In the genomic region with DNA sequence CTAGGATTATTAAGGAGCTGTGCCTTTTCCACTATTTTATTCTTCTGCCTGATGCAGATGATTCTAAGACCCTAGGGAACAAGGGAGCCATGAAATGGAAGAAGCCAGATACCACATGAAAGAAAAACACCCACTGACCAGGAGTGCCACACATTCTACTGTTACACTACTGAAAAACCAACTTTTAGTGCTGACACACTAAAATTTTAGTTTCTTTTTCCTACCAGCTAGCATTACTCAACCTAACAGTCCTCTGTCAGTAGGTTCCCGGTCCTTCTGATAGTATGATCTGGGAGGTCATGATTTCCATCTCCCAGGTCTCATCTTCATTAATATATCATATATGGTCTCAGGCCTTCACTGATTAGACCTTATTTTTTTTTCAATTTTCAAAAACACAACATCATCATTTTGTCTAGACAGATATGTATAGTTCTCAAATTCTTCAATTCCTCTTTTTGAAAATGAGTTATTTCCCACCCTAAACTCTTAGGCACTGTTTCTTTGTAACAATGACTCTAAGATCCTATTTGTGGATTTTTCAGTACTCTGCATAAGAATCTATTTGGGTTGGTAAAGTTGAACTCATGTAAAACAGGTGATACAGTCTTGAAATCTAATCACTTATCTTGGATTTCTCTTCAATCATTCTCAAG, we compare ENCODE assay signal across 8 cellular contexts.
"Had no signal": no experiment of that assay in that cellular context is flagged by ENCODE, and none has a peak within 500 bp of the region (broad histone marks: within the 10 kb centered on the region; RNA-seq: fewer than 3 reads in every experiment).

No MANE protein-coding gene starts in this region.

- H3K9ac ChIP-seq: KMS-11 had no signal

- FAIRE-seq: H1, H54, HTR-8/SVneo had no signal

- H3K4me3 ChIP-seq: GM23338 had no signal

- H3K4me2 ChIP-seq: GM23338, KMS-11 had no signal

- DNase-seq: H9, HCEC 1CT, KBM-7 had no signal

- ATAC-seq: GM23338 had no signal

- H3K27ac ChIP-seq: KMS-11 had no signal

- H2AFZ ChIP-seq: GM23338 had no signal
